ENCODE assay signal across 1 cellular context in genomic region chr9:97710356-97711222, GRCh38.
TF ChIP-seq lines count a peak whose summit lies in the region.

No MANE protein-coding gene starts in this region.

TF ChIP-seq in K562, 482 proteins besides CTCF, POLR2A, EP300 and RAD21:
- TF ChIP-seq DEAF1 (CRISPR knock-in tag; IDR thresholded peaks at IDR 0.05) (peak; percentile 74), JUN (IDR thresholded peaks at IDR 0.05; ENCODE audit: borderline replicate concordance, low read depth, low read length) (no peak), JUN (CRISPR knock-in tag; IDR thresholded peaks at IDR 0.05; ENCODE audit: borderline replicate concordance) (no peak), RB1 (IDR thresholded peaks at IDR 0.05; ENCODE audit: low read depth) (0 out of 2 replicates have a peak, but pooled peaks have one; percentile 6), IRF1 (CRISPR knock-in tag; IDR thresholded peaks at IDR 0.05; ENCODE audit: borderline replicate concordance) (no peak), PTBP1 (IDR thresholded peaks at IDR 0.05; ENCODE audit: low read depth, low read length) (no peak), SMC3 (conservative IDR thresholded peaks at IDR 0.05; ENCODE audit: insufficient read depth, low read depth, low read length) (peak; percentile 76), ZNF12 (CRISPR knock-in tag; IDR thresholded peaks at IDR 0.05) (no peak), ARID2 (IDR thresholded peaks at IDR 0.05) (0 out of 2 replicates have a peak, but pooled peaks have one; percentile 12), LARP7 (IDR thresholded peaks at IDR 0.05) (no peak), CREM (IDR thresholded peaks at IDR 0.05; ENCODE audit: low read depth) (0 out of 2 replicates have a peak, but pooled peaks have one; percentile 4), ESRRA (IDR thresholded peaks at IDR 0.05; ENCODE audit: borderline replicate concordance, low read depth) (peak; percentile 47; the same call in 1 of the 2 replicates), RFX1 (IDR thresholded peaks at IDR 0.05) (peak; percentile 31; the same call in 1 of the 2 replicates), STAG1 (CRISPR knock-in tag; IDR thresholded peaks at IDR 0.05; ENCODE audit: borderline replicate concordance) (peak; percentile 21; the same call in 1 of the 2 replicates), ID3 (CRISPR knock-in tag; IDR thresholded peaks at IDR 0.05) (no peak), ID3 (tag; IDR thresholded peaks at IDR 0.05) (0 out of 2 replicates have a peak, but pooled peaks have one; percentile 41), ETS1 (conservative IDR thresholded peaks at IDR 0.05; ENCODE audit: control insufficient read depth, low read depth, low read length) (no peak), MYC (IDR thresholded peaks at IDR 0.05; ENCODE audit: low read depth, low read length) (0 out of 2 replicates have a peak, but pooled peaks have one; percentile 8), MYC (CRISPR knock-in tag; IDR thresholded peaks at IDR 0.05; ENCODE audit: borderline replicate concordance, low read depth) (no peak), PREB (CRISPR knock-in tag; IDR thresholded peaks at IDR 0.05) (no peak), FOXK1 (CRISPR knock-in tag; IDR thresholded peaks at IDR 0.05; ENCODE audit: borderline replicate concordance) (no peak), NFE2L1 (tag; IDR thresholded peaks at IDR 0.05; ENCODE audit: borderline replicate concordance, low read depth) (no peak)
